ENCODE assay signal across 16 cellular contexts in the genomic region with DNA sequence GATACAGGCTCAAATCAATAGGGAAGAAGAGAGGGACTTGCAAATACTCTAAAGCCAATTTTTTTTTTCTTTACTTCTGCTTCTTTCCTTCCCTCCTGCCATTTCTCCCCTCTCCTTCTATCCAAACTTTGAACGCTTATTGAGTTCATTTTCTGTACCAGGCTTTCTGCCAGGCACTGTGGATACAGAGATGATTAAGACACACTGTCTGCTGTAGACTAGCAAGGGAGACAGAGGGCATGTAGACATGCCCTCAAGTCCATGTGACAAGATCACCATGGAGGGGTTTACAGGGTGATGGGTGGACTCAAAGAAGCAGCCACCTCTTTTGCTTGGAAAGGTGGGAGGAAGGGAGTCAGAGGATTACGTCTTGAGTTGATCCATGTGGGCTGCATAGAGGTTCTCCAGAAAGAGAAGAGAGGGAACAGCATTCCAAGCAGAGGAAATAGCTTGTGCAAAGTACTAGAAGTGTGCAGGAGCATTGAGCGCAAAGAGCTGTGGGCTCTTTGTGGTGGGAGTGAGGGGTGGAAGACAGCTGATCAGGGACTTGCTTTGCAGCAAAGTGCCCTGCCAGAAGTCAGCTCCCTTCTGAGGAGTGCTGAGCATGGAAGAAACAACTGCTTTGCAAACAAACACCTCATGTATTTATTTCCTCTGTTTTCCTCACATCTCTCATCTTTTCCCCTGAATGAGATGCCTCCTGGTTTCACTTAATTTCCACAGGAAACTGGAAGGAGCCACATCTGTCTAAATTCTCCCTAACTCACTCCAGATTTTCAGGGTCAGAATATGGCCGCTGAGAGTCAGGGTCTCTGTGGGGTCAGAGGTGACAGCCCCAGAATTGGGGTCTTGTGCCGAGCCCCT.
"Had no signal": no experiment of that assay in that cellular context is flagged by ENCODE, and none has a peak within 500 bp of the region (broad histone marks: within the 10 kb centered on the region; RNA-seq: fewer than 3 reads in every experiment).

No MANE protein-coding gene starts in this region.

- H3K27ac ChIP-seq: foreskin keratinocyte, left lung, neural progenitor cell, SJSA1, upper lobe of right lung had no signal

- H3K9ac ChIP-seq: neural progenitor cell had no signal

- H3K9me3 ChIP-seq: body of pancreas, left lung, SJSA1, upper lobe of right lung had no signal

- DNase-seq: activated CD4-positive, alpha-beta T cell treated with anti-CD3 and anti-CD28 coated beads, Interleukin-2, amount 50 U/mL, for 4 hours; activated CD8-positive, alpha-beta memory T cell treated with anti-CD3 and anti-CD28 coated beads, Interleukin-2, amount 50 U/mL, for 48 hours; activated naive CD4-positive, alpha-beta T cell treated with Interleukin-2 at 50 U/mL for 16 hours; foreskin keratinocyte; left lung; mesenchymal stem cell; stimulated activated CD4-positive, alpha-beta T cell treated with anti-CD3 and anti-CD28 coated beads, Interleukin-2, amount 100 ng/mL, for 24 hours; stimulated activated naive CD8-positive, alpha-beta T cell treated with anti-CD3 and anti-CD28 coated beads, Interleukin-15, Interleukin-2, amounts not matched to agents 100 U/mL and 50 U/mL, for 24 hours; SW 1271; upper lobe of right lung had no signal

- H3K4me3 ChIP-seq: body of pancreas, left lung, neural progenitor cell, SJSA1, upper lobe of right lung had no signal

- H3K36me3 ChIP-seq: left lung, neural progenitor cell, SJSA1, upper lobe of right lung had no signal

- H3K4me2 ChIP-seq: neural progenitor cell had no signal

- H3K4me1 ChIP-seq: foreskin keratinocyte, neural progenitor cell, SJSA1 had no signal

- H3K4me3 Mint-ChIP-seq: activated T-helper 1 cell treated with anti-CD3 and anti-CD28 coated beads, Interleukin-12 subunit alpha, Interleukin-12 subunit beta, Interleukin-2, Interleukin-4 antibody, amounts not matched to agents 30 ng/mL and 10 ng/mL and 1 ng/mL, durations not matched to agents 14 hours and 24 hours and 36 hours; neural progenitor cell had no signal

- H3K36me3 Mint-ChIP-seq: neural progenitor cell had no signal

- H3K27ac Mint-ChIP-seq: activated T-helper 1 cell treated with anti-CD3 and anti-CD28 coated beads, Interleukin-12 subunit alpha, Interleukin-12 subunit beta, Interleukin-2, Interleukin-4 antibody, amounts not matched to agents 30 ng/mL and 10 ng/mL and 1 ng/mL, durations not matched to agents 14 hours and 24 hours and 36 hours; neural progenitor cell had no signal

- H3K9me3 Mint-ChIP-seq: activated T-helper 1 cell treated with anti-CD3 and anti-CD28 coated beads, Interleukin-12 subunit alpha, Interleukin-12 subunit beta, Interleukin-2, Interleukin-4 antibody, amounts not matched to agents 30 ng/mL and 10 ng/mL and 1 ng/mL, durations not matched to agents 14 hours and 24 hours and 36 hours; neural progenitor cell had no signal

- ATAC-seq: activated CD4-positive, CD25-positive, alpha-beta regulatory T cell treated with anti-CD3 and anti-CD28 coated beads, Interleukin-2, amount 50 U/mL, for 24 hours; esophagus mucosa; foreskin keratinocyte; left lung; stimulated activated naive CD8-positive, alpha-beta T cell treated with anti-CD3 and anti-CD28 coated beads, Interleukin-15, Interleukin-2, amounts not matched to agents 100 U/mL and 50 U/mL, for 24 hours had no signal

- H2AFZ ChIP-seq: neural progenitor cell had no signal

- H3K27me3 ChIP-seq: body of pancreas, left lung, neural progenitor cell, SJSA1, upper lobe of right lung had no signal
